In genomic region chr19:2837430-2837829, GRCh38 we compare ENCODE assay signal across 8 cellular contexts. TPM values are rescaled to one million over a fixed set of nuclear protein-coding genes. Genes with fewer than 3 reads are reported as not detected.
"Had no signal": no experiment of that assay in that cellular context is flagged by ENCODE, and none has a peak within 500 bp of the region (broad histone marks: within the 10 kb centered on the region; RNA-seq: fewer than 3 reads in every experiment).

No MANE protein-coding gene starts in this region.

- ATAC-seq: GM12878 had no signal

- H3K4me3 ChIP-seq: GM12878 had no signal

- FAIRE-seq: G401.6, GM12878, GM12891, GM12892, GM18507, GM19239 had no signal

- DNase-seq: GDM1, GF-D8 had no signal

RNA-seq across cellular contexts. Expression of gene ZNF556, which starts 29.7 kb away (rescaled TPM):
- total RNA-seq: GM12878 had no signal
- polyA plus RNA-seq: GM12878 had no signal
